Comparison of ENCODE assay signal across 23 cellular contexts in the genomic region with DNA sequence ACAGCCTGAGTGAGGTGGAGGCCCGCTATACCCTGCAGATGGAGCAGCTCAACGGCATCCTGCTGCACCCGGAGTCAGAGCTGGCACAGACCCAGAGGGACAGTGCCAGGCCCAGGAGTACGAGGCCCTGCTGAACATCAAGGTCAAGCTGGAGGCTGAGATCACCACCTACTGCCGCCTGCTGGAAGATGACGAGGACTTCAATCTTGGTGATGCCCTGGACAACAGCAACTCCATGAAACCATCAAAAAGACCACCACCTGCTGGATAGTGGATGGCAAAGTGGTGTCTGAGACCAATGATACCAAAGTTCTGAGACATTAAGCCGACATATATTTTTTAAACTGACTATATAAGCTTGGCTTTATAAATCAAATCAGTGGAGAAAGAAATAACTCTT.
DNase-seq lines count a peak whose midpoint lies in the region; ATAC-seq, FAIRE-seq and TF ChIP-seq lines count a peak whose summit lies in the region.
"Had no signal": no experiment of that assay in that cellular context is flagged by ENCODE, and none has a peak within 500 bp of the region (broad histone marks: within the 10 kb centered on the region; RNA-seq: fewer than 3 reads in every experiment).

No MANE protein-coding gene starts in this region.

- TF ChIP-seq CTCF in LNCaP clone FGC (IDR thresholded peaks at IDR 0.05; ENCODE audit: control insufficient read depth, extremely low read depth, insufficient read depth) (peak; percentile 41; the same call in 1 of the 2 replicates), GM12878 (IDR thresholded peaks at IDR 0.05 in 2 of 3, conservative IDR thresholded peaks at IDR 0.05 in 1 of 3; ENCODE audit: control insufficient read depth in 2 of 3, extremely low read depth in 1 of 3, insufficient read depth in 1 of 3, low read depth in 3 of 3, low read length in 3 of 3) (peak in 2 of 3 experiments; percentile 31 to 32; a peak in 2 of 6 replicates), upper lobe of right lung (IDR thresholded peaks at IDR 0.05) (no peak)

- no peaks in the 10 kb centered on the region for H3K27me3 ChIP-seq in GM12878 (replicated peaks in 1 of 2; ENCODE audit: control insufficient read depth in 2 of 2, insufficient read depth in 2 of 2, low read length in 1 of 2)
- H3K27me3 ChIP-seq in upper lobe of right lung, result no peaks in the 10 kb centered on the region
- H3K27me3 ChIP-seq: BLaER1, foreskin keratinocyte had no signal

- RAD21 ChIA-PET in GM12878 (lab: Charles Lee; ENCODE audit: unreplicated experiment), result interaction anchor here (1.0 kb wide), 1 partner anchor 8 kb away, joined by 3 read pairs; no protein-coding TSS in a partner anchor

- WGBS in GM12878 (ENCODE audit: insufficient coverage, insufficient replicate concordance, low lambda C conversion rate, missing lambda C conversion rate), result 22% methylated on average over 7 of the region's 7 CpGs

- H3K79me2 ChIP-seq in GM12878 (ENCODE audit: control insufficient read depth, insufficient read depth, low read length), result no peaks in the 10 kb centered on the region

- no peak overlapping the region for H3K27ac ChIP-seq in GM12878 (ENCODE audit: control insufficient read depth, insufficient read depth)
- H3K27ac ChIP-seq in upper lobe of right lung, result no peak overlapping the region
- H3K27ac ChIP-seq: foreskin keratinocyte, prostate gland had no signal

- no peaks in the 10 kb centered on the region; the same call in 2 of the 3 replicates for H3K9me3 ChIP-seq in GM12878 (replicated peaks; ENCODE audit: control insufficient read depth, insufficient read depth, low read length)
- no peaks in the 10 kb centered on the region for H3K9me3 ChIP-seq in upper lobe of right lung
- H3K9me3 ChIP-seq: BLaER1, prostate gland had no signal

- no peaks in the 10 kb centered on the region for H3K36me3 ChIP-seq in GM12878 (ENCODE audit: control insufficient read depth in 2 of 2, insufficient read depth in 2 of 2, low read length in 1 of 2)
- H3K36me3 ChIP-seq in upper lobe of right lung, result no peaks in the 10 kb centered on the region
- H3K36me3 ChIP-seq: BLaER1, prostate gland had no signal

- DNase-seq in NCI-H146 (lab: John Stamatoyannopoulos, UW), result peak; percentile 0
- no peak for DNase-seq in NCI-H146 treated with DMSO at 0.1 percent for 48 hours (lab: John Stamatoyannopoulos, UW; ENCODE audit: unreplicated experiment)
- no peak for DNase-seq in LNCaP clone FGC (ENCODE audit: low read depth)
- DNase-seq in GM12878 (ENCODE audit: low read depth, low spot score), result no peak
- DNase-seq in CD1c-positive myeloid dendritic cell (ENCODE audit: extremely low spot score), result no peak
- DNase-seq in upper lobe of right lung, result no peak
- no peak for DNase-seq in kidney tubule cell (ENCODE audit: low spot score)
- no peak for DNase-seq in stimulated activated naive CD4-positive, alpha-beta T cell (lab: John Stamatoyannopoulos, UW)
- DNase-seq: activated B cell treated with CpG ODN at 0.5 μM for 24 hours; activated CD8-positive, alpha-beta T cell treated with anti-CD3 and anti-CD28 coated beads, Interleukin-2, amount 10 ng/mL, durations not matched to agents 7 days and 5 days; activated T-cell treated with anti-CD3 and anti-CD28 coated beads, Interleukin-2, amount 50 U/mL, for 4 hours; cortex of kidney; foreskin keratinocyte; left colon; MM.1S; NCI-H2029 treated with DMSO at 0.1 percent for 48 hours; NCI-H510A; stimulated activated CD4-positive, alpha-beta T cell treated with anti-CD3 and anti-CD28 coated beads, Interleukin-4, amount 100 ng/mL, for 4 hours; T-helper 17 cell had no signal

- H4K20me1 ChIP-seq in GM12878 (ENCODE audit: control insufficient read depth, insufficient read depth), result no peaks in the 10 kb centered on the region
- H4K20me1 ChIP-seq: BLaER1 had no signal

- FAIRE-seq in GM12878 (lab: Jason Lieb, UNC), result no peak

- no peak overlapping the region for H2AFZ ChIP-seq in GM12878 (ENCODE audit: control insufficient read depth, low read depth, low read length)

- BruUV-seq in GM12878 (replicated peaks; lab: Mats Ljungman, UMichigan), result no TSS peak

- TF ChIP-seq POLR2A in GM12878 (IDR thresholded peaks at IDR 0.05; ENCODE audit: low read depth, low read length), result no peak

- in situ Hi-C loops in GM12878 (cut with MboI), result no loop called here

- no peak for TF ChIP-seq EP300 in GM12878 (IDR thresholded peaks at IDR 0.05; ENCODE audit: borderline replicate concordance in 1 of 2, control insufficient read depth in 1 of 2, low read depth in 2 of 2, low read length in 2 of 2)

- no peak overlapping the region for H3K4me2 ChIP-seq in GM12878 (ENCODE audit: control insufficient read depth, insufficient read depth)
- H3K4me2 ChIP-seq: smooth muscle cell had no signal

- ATAC-seq in GM12878 (no peak), upper lobe of right lung (no peak)
- ATAC-seq: activated CD8-positive, alpha-beta T cell treated with anti-CD3 and anti-CD28 coated beads, Interleukin-2, amount 10 ng/mL, durations not matched to agents 7 days and 5 days; activated naive CD4-positive, alpha-beta T cell treated with anti-CD3 and anti-CD28 coated beads, Interleukin-2, amount 50 U/mL, for 72 hours; activated T-cell treated with anti-CD3 and anti-CD28 coated beads, Interleukin-2, amount 50 U/mL, for 4 hours; foreskin keratinocyte; left colon; T-helper 17 cell had no signal

- H3K4me3 ChIP-seq in LNCaP clone FGC (ENCODE audit: low read depth, low read length), result no peak overlapping the region
- H3K4me3 ChIP-seq in GM12878, result no peak overlapping the region
- H3K4me3 ChIP-seq in upper lobe of right lung, result no peak overlapping the region
- H3K4me3 ChIP-seq: BLaER1, prostate gland, smooth muscle cell had no signal

- SMC1A ChIA-PET in GM12878 (lab: Charles Lee; ENCODE audit: uncharacterized antibody, unreplicated experiment), result interaction anchor here (0.6 to 1.4 kb wide), 5 partner anchors 13 to 433 kb away, joined by 3 to 5 read pairs (median 3); no protein-coding TSS in a partner anchor

- POLR2A ChIA-PET in GM12878 (lab: Charles Lee), result no interaction called here

- no peak for TF ChIP-seq RAD21 in GM12878 (IDR thresholded peaks at IDR 0.05; ENCODE audit: insufficient read depth, low read depth, low read length)

- CTCF ChIA-PET in GM12878 (lab: Yijun Ruan, JAX), result interaction anchor here (0.6 to 1.3 kb wide), 7 partner anchors 24 to 488 kb away, joined by 3 to 4 read pairs (median 3); no protein-coding TSS in a partner anchor

- H3K9ac ChIP-seq in GM12878 (ENCODE audit: control insufficient read depth, insufficient read depth, low read length), result no peak overlapping the region
- H3K9ac ChIP-seq: BLaER1 had no signal

- H3K4me1 ChIP-seq in GM12878 (ENCODE audit: control insufficient read depth, insufficient read depth, low read length), result no peaks in the 10 kb centered on the region
- no peaks in the 10 kb centered on the region for H3K4me1 ChIP-seq in upper lobe of right lung
- H3K4me1 ChIP-seq: foreskin keratinocyte, prostate gland had no signal

- intact Hi-C loops in GM12878 (cut with micrococcal nuclease; ENCODE audit: unreplicated experiment), result no loop called here
- intact Hi-C loops in upper lobe of right lung (cut with DNase I), result no loop called here

TF ChIP-seq in GM12878, 131 proteins besides CTCF, POLR2A, EP300 and RAD21 (continues in another document):
- TF ChIP-seq ZZZ3 (IDR thresholded peaks at IDR 0.05; ENCODE audit: control insufficient read depth, insufficient read length, low read depth) (no peak), EED (IDR thresholded peaks at IDR 0.05; ENCODE audit: low read depth) (no peak), LARP7 (IDR thresholded peaks at IDR 0.05) (no peak), MXI1 (IDR thresholded peaks at IDR 0.05; ENCODE audit: low read depth, low read length) (no peak), ZSCAN29 (IDR thresholded peaks at IDR 0.05) (no peak), TCF12 (IDR thresholded peaks at IDR 0.05; ENCODE audit: low read depth, low read length) (no peak), TCF7 (IDR thresholded peaks at IDR 0.05; ENCODE audit: borderline replicate concordance) (no peak), SREBF1 (IDR thresholded peaks at IDR 0.05; ENCODE audit: low read length) (no peak), SMARCA5 (IDR thresholded peaks at IDR 0.05) (no peak), WRNIP1 (IDR thresholded peaks at IDR 0.05; ENCODE audit: borderline replicate concordance, low read depth, low read length) (no peak), CHD2 (IDR thresholded peaks at IDR 0.05; ENCODE audit: borderline replicate concordance, low read depth, low read length) (no peak)
- TF ChIP-seq, protein P1, sequence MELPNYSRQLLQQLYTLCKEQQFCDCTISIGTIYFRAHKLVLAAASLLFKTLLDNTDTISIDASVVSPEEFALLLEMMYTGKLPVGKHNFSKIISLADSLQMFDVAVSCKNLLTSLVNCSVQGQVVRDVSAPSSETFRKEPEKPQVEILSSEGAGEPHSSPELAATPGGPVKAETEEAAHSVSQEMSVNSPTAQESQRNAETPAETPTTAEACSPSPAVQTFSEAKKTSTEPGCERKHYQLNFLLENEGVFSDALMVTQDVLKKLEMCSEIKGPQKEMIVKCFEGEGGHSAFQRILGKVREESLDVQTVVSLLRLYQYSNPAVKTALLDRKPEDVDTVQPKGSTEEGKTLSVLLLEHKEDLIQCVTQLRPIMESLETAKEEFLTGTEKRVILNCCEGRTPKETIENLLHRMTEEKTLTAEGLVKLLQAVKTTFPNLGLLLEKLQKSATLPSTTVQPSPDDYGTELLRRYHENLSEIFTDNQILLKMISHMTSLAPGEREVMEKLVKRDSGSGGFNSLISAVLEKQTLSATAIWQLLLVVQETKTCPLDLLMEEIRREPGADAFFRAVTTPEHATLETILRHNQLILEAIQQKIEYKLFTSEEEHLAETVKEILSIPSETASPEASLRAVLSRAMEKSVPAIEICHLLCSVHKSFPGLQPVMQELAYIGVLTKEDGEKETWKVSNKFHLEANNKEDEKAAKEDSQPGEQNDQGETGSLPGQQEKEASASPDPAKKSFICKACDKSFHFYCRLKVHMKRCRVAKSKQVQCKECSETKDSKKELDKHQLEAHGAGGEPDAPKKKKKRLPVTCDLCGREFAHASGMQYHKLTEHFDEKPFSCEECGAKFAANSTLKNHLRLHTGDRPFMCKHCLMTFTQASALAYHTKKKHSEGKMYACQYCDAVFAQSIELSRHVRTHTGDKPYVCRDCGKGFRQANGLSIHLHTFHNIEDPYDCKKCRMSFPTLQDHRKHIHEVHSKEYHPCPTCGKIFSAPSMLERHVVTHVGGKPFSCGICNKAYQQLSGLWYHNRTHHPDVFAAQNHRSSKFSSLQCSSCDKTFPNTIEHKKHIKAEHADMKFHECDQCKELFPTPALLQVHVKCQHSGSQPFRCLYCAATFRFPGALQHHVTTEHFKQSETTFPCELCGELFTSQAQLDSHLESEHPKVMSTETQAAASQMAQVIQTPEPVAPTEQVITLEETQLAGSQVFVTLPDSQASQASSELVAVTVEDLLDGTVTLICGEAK (IDR thresholded peaks at IDR 0.05; ENCODE audit: borderline replicate concordance), result no peak
